ENCODE assay signal across 8 cellular contexts in the genomic region with DNA sequence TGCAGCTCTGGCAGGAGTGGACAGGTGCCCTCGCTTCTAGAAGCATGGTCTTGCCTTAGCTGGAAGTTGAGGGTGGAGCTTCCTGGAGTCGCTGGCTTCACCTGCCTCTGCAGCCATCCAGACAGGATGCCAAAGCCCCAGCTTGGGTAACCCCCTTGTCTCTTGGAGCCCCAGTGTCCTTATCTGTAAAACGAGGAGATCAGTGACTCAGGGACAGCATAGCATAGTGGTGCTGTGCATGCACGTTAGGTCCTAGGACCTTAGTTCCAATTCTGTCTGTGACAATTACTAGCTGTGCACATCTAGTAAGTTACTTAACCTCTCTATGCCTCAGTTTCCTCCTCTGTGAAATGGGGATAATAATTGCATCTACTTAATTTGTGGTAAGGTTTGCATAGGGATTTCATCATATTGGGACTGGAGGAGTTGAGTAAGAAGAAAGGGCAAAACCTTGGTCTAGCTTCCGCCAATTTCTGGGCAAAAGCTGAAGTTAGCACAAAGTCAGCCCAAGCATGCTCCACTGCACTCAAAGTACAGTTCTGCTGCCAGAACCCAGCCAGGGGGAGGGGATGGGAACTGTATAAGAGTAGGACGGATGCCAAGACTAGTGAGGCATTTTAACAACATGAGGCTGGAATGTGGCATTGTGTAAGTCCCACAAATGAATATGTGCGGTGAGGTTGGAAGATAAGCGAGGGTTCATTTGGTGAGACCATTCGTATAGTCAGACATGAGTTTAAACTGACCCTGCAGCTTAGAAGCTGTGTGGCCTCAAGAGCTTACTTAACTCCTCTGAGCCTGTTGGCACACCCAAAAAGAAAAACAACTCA. TPM values are rescaled to one million over a fixed set of nuclear protein-coding genes. Genes with fewer than 3 reads are reported as not detected.
DNase-seq lines count a peak whose midpoint lies in the region; ATAC-seq and TF ChIP-seq lines count a peak whose summit lies in the region.

No MANE protein-coding gene starts in this region.

- H3K4me1 ChIP-seq in thoracic aorta (ENCODE audit: control insufficient read depth in 1 of 2, low read depth in 2 of 2), result peaks cover 37 to 76% of the 10 kb centered on the region in 2 donors

- peaks cover 59% of the 10 kb centered on the region for H3K4me1 Mint-ChIP-seq in activated T-helper 1 cell treated with anti-CD3 and anti-CD28 coated beads, Interleukin-12 subunit alpha, Interleukin-12 subunit beta, Interleukin-2, Interleukin-4 antibody, amounts not matched to agents 30 ng/mL and 10 ng/mL and 1 ng/mL, durations not matched to agents 14 hours and 24 hours and 36 hours (ENCODE audit: low read depth)
- no peaks in the 10 kb centered on the region for H3K4me1 Mint-ChIP-seq in nephron progenitor cell

- no peak overlapping the region for H3K4me3 ChIP-seq in thoracic aorta

- no peak overlapping the region for H3K27ac Mint-ChIP-seq in activated T-helper 1 cell treated with anti-CD3 and anti-CD28 coated beads, Interleukin-12 subunit alpha, Interleukin-12 subunit beta, Interleukin-2, Interleukin-4 antibody, amounts not matched to agents 30 ng/mL and 10 ng/mL and 1 ng/mL, durations not matched to agents 14 hours and 24 hours and 36 hours
- no peak overlapping the region for H3K27ac Mint-ChIP-seq in nephron progenitor cell

- peak; percentile 63 for ATAC-seq in Right ventricle myocardium superior (ENCODE audit: poor library complexity)
- ATAC-seq in thoracic aorta (ENCODE audit: insufficient number of reproducible peaks, low FRiP score, low read depth), result peak; percentile 90
- ATAC-seq in GM21529 (IDR thresholded peaks at IDR 0.05; ENCODE audit: unreplicated experiment), result no peak

- no peak overlapping the region for H3K27ac ChIP-seq in thoracic aorta

- H3K36me3 ChIP-seq in thoracic aorta, result no peaks in the 10 kb centered on the region

- TF ChIP-seq CTCF in thoracic aorta (IDR thresholded peaks at IDR 0.05) (no peak), nephron progenitor cell (IDR thresholded peaks at IDR 0.05) (no peak)

- H3K36me3 Mint-ChIP-seq in activated T-helper 1 cell treated with anti-CD3 and anti-CD28 coated beads, Interleukin-12 subunit alpha, Interleukin-12 subunit beta, Interleukin-2, Interleukin-4 antibody, amounts not matched to agents 30 ng/mL and 10 ng/mL and 1 ng/mL, durations not matched to agents 14 hours and 24 hours and 36 hours (ENCODE audit: low read depth), result peaks cover 4% of the 10 kb centered on the region
- no peaks in the 10 kb centered on the region for H3K36me3 Mint-ChIP-seq in nephron progenitor cell (ENCODE audit: low read depth)

- intact Hi-C loops in Right ventricle myocardium superior (cut with DNase I), result no loop called here
- intact Hi-C loops in activated T-helper 1 cell treated with anti-CD3 and anti-CD28 coated beads, Interleukin-12 subunit alpha, Interleukin-12 subunit beta, Interleukin-2, Interleukin-4 antibody, amounts not matched to agents 30 ng/mL and 10 ng/mL and 1 ng/mL, durations not matched to agents 14 hours and 24 hours and 36 hours (cut with micrococcal nuclease), result no loop called here

- H3K4me3 Mint-ChIP-seq in activated T-helper 1 cell treated with anti-CD3 and anti-CD28 coated beads, Interleukin-12 subunit alpha, Interleukin-12 subunit beta, Interleukin-2, Interleukin-4 antibody, amounts not matched to agents 30 ng/mL and 10 ng/mL and 1 ng/mL, durations not matched to agents 14 hours and 24 hours and 36 hours, result no peak overlapping the region
- H3K4me3 Mint-ChIP-seq in nephron progenitor cell, result no peak overlapping the region

- H3K27me3 Mint-ChIP-seq in activated T-helper 1 cell treated with anti-CD3 and anti-CD28 coated beads, Interleukin-12 subunit alpha, Interleukin-12 subunit beta, Interleukin-2, Interleukin-4 antibody, amounts not matched to agents 30 ng/mL and 10 ng/mL and 1 ng/mL, durations not matched to agents 14 hours and 24 hours and 36 hours (ENCODE audit: insufficient read depth), result peaks cover 22% of the 10 kb centered on the region
- peaks cover 28% of the 10 kb centered on the region for H3K27me3 Mint-ChIP-seq in nephron progenitor cell (ENCODE audit: low read depth, poor library complexity)

- no peaks in the 10 kb centered on the region for H3K9me3 ChIP-seq in thoracic aorta

- peak; percentile 99 for DNase-seq in HS-5 (ENCODE audit: low read depth)
- peak; percentile 98 for DNase-seq in SKM-1 treated with dmso at 0.1 percent for 144 hours (lab: John Stamatoyannopoulos, UW; ENCODE audit: unreplicated experiment)
- DNase-seq in Right ventricle myocardium superior, result peak; percentile 78
- DNase-seq in thoracic aorta (ENCODE audit: low spot score), result peak; percentile 71
- no peak for DNase-seq in NCI-H526 treated with DMSO at 0.1 percent for 48 hours (lab: John Stamatoyannopoulos, UW)
- no peak for DNase-seq in activated T-helper 1 cell treated with anti-CD3 and anti-CD28 coated beads, Interleukin-12 subunit alpha, Interleukin-12 subunit beta, Interleukin-2, Interleukin-4 antibody, amounts not matched to agents 30 ng/mL and 10 ng/mL and 1 ng/mL, durations not matched to agents 14 hours and 24 hours and 36 hours (ENCODE audit: low spot score)
- DNase-seq in nephron progenitor cell, result no peak

- H3K9me3 Mint-ChIP-seq in activated T-helper 1 cell treated with anti-CD3 and anti-CD28 coated beads, Interleukin-12 subunit alpha, Interleukin-12 subunit beta, Interleukin-2, Interleukin-4 antibody, amounts not matched to agents 30 ng/mL and 10 ng/mL and 1 ng/mL, durations not matched to agents 14 hours and 24 hours and 36 hours, result no peaks in the 10 kb centered on the region
- no peaks in the 10 kb centered on the region for H3K9me3 Mint-ChIP-seq in nephron progenitor cell

- H3K27me3 ChIP-seq in thoracic aorta (replicated peaks; ENCODE audit: insufficient read depth), result no peaks in the 10 kb centered on the region

RNA-seq across cellular contexts. Expression of a gene that starts 24.5 kb away (rescaled TPM):
- total RNA-seq in Right ventricle myocardium superior, result 0.46 TPM
- total RNA-seq in thoracic aorta, result 10 to 100 TPM in 1 of 2 donors, 1 to 10 TPM in 1; 4.2 to 14.6 TPM
- total RNA-seq in activated T-helper 1 cell treated with anti-CD3 and anti-CD28 coated beads, Interleukin-12 subunit alpha, Interleukin-12 subunit beta, Interleukin-2, Interleukin-4 antibody, amounts not matched to agents 30 ng/mL and 10 ng/mL and 1 ng/mL, durations not matched to agents 14 hours and 24 hours and 36 hours, result 4.0 and 4.8 TPM in 2 replicates

Comparison
In these comparisons a context has a peak if more than half of its experiments do, and no peak if none do; other contexts are left out.
1. DNase-seq: peak in HS-5 (single experiment), SKM-1 treated with dmso at 0.1 percent for 144 hours (single experiment), Right ventricle myocardium superior (single experiment) and thoracic aorta (single experiment); none in NCI-H526 treated with DMSO at 0.1 percent for 48 hours (single experiment), activated T-helper 1 cell treated with anti-CD3 and anti-CD28 coated beads, Interleukin-12 subunit alpha, Interleukin-12 subunit beta, Interleukin-2, Interleukin-4 antibody, amounts not matched to agents 30 ng/mL and 10 ng/mL and 1 ng/mL, durations not matched to agents 14 hours and 24 hours and 36 hours (single experiment) and nephron progenitor cell (single experiment).